10 cellular contexts compared by ENCODE assay signal in genomic region chr19:38057954-38058690, GRCh38.
DNase-seq lines count a peak whose midpoint lies in the region; ATAC-seq and TF ChIP-seq lines count a peak whose summit lies in the region.
"Had no signal": no experiment of that assay in that cellular context is flagged by ENCODE, and none has a peak within 500 bp of the region (broad histone marks: within the 10 kb centered on the region; RNA-seq: fewer than 3 reads in every experiment).

No MANE protein-coding gene starts in this region.

- no peak for TF ChIP-seq CTCF in brain (conservative IDR thresholded peaks at IDR 0.05)

- H3K4me1 Mint-ChIP-seq in brain: peaks cover 53% of the 10 kb centered on the region

- H3K4me1 ChIP-seq in trophoblast cell (ENCODE audit: control insufficient read depth in 1 of 2, insufficient read depth in 2 of 2, low read length in 2 of 2) (peaks cover 13 to 18% of the 10 kb centered on the region in 2 experiments), GM23248 (ENCODE audit: insufficient read depth) (peaks cover 12% of the 10 kb centered on the region)

- no CpG with 5 or more reads among the region's 11 CpGs for WGBS in trophoblast cell (ENCODE audit: extremely low coverage, insufficient coverage, insufficient read length)
- 77 to 82% methylated on average over 11 of the region's 11 CpGs for WGBS in GM23248 (ENCODE audit: low coverage in 1 of 2, low lambda C conversion rate in 2 of 2, missing lambda C conversion rate in 2 of 2), 2 experiments

- no peak overlapping the region for H3K4me3 Mint-ChIP-seq in brain
- H3K4me3 Mint-ChIP-seq: activated T-cell treated with anti-CD3 and anti-CD28 coated beads, Interleukin-2, amount 50 U/mL, for 4 hours had no signal

- peak; percentile 63 for DNase-seq in ELF-1 (ENCODE audit: low read depth, low spot score)
- peak; percentile 91 for DNase-seq in NCI-H2171 (lab: John Stamatoyannopoulos, UW)
- peak; percentile 58 to 68 for DNase-seq in trophoblast cell
- DNase-seq in GM23248: no peak
- no peak for DNase-seq in activated CD8-positive, alpha-beta memory T cell treated with anti-CD3 and anti-CD28 coated beads for 24 hours
- DNase-seq: activated T-cell treated with anti-CD3 and anti-CD28 coated beads, Interleukin-2, amount 50 U/mL, for 4 hours; NK-92 treated with Interleukin-12 subunit alpha and Interleukin-12 subunit beta, amount 100 ng/mL, for 24 hours had no signal

- no peak for ATAC-seq in HG02885 (IDR thresholded peaks at IDR 0.05; ENCODE audit: poor library complexity, unreplicated experiment)
- ATAC-seq in HG03565 (IDR thresholded peaks at IDR 0.05; ENCODE audit: unreplicated experiment): no peak
- ATAC-seq: activated T-cell treated with anti-CD3 and anti-CD28 coated beads, Interleukin-2, amount 50 U/mL, for 4 hours had no signal

- H3K27ac ChIP-seq in trophoblast cell (ENCODE audit: low read depth, low read length) (peak overlapping the region; percentile 36), GM23248 (no peak overlapping the region)

- no peaks in the 10 kb centered on the region for H3K36me3 ChIP-seq in trophoblast cell (ENCODE audit: control insufficient read depth in 1 of 2, insufficient read depth in 2 of 2, low read length in 2 of 2)
- no peaks in the 10 kb centered on the region for H3K36me3 ChIP-seq in GM23248 (ENCODE audit: low read depth)

- H3K18ac ChIP-seq in trophoblast cell (ENCODE audit: low read length): peak overlapping the region; percentile 37

- peak overlapping the region; percentile 4 for H4K8ac ChIP-seq in trophoblast cell (ENCODE audit: low read depth, low read length)

- peaks cover 8% of the 10 kb centered on the region for H3K79me1 ChIP-seq in trophoblast cell (ENCODE audit: low read length)

- H4K12ac ChIP-seq in trophoblast cell (ENCODE audit: low read depth, low read length): peak overlapping the region; percentile 22

- no peak overlapping the region for H2BK12ac ChIP-seq in trophoblast cell (ENCODE audit: low read length)

- H3K4ac ChIP-seq in trophoblast cell (ENCODE audit: low read depth, low read length): no peak overlapping the region

- no peaks in the 10 kb centered on the region for H3K27me3 Mint-ChIP-seq in brain

- peak overlapping the region; percentile 42 for H3K14ac ChIP-seq in trophoblast cell (ENCODE audit: low read length)

- H3K79me2 ChIP-seq in trophoblast cell (ENCODE audit: control insufficient read depth, insufficient read depth, low read length, poor library complexity): peaks cover 3% of the 10 kb centered on the region
- peaks cover 18% of the 10 kb centered on the region for H3K79me2 ChIP-seq in GM23248 (ENCODE audit: insufficient read depth)

- in situ Hi-C loops in GM23248 (cut with MboI): no loop called here

- no peaks in the 10 kb centered on the region for H3K36me3 Mint-ChIP-seq in brain

- H2AK5ac ChIP-seq in trophoblast cell (ENCODE audit: low read length): no peak overlapping the region

- no peak overlapping the region for H3K23ac ChIP-seq in trophoblast cell (ENCODE audit: low read length)

- no peaks in the 10 kb centered on the region for H4K20me1 ChIP-seq in GM23248 (ENCODE audit: insufficient read depth)

- peak overlapping the region in 3 of 5 experiments; percentile 58 to 77 (median 71) for H3K27ac Mint-ChIP-seq in brain

- H3K9me3 Mint-ChIP-seq in brain: no peaks in the 10 kb centered on the region
- H3K9me3 Mint-ChIP-seq: activated T-cell treated with anti-CD3 and anti-CD28 coated beads, Interleukin-2, amount 50 U/mL, for 4 hours had no signal

- H3K27me3 ChIP-seq in trophoblast cell (ENCODE audit: insufficient read depth, low read length) (no peaks in the 10 kb centered on the region), GM23248 (replicated peaks; ENCODE audit: insufficient read depth) (no peaks in the 10 kb centered on the region)

- no peaks in the 10 kb centered on the region; the same call in 1 of the 2 replicates for H3F3A ChIP-seq in GM23248 (ENCODE audit: insufficient read depth)

- no peak overlapping the region for H3K4me2 ChIP-seq in trophoblast cell (ENCODE audit: low read length)
- H3K4me2 ChIP-seq in GM23248 (ENCODE audit: unreplicated experiment): no peak overlapping the region

- H2BK5ac ChIP-seq in trophoblast cell (ENCODE audit: low read depth, low read length, poor library complexity): peak overlapping the region; percentile 22

- no peaks in the 10 kb centered on the region for H3K9me3 ChIP-seq in trophoblast cell (ENCODE audit: insufficient read depth, low read depth, low read length)
- H3K9me3 ChIP-seq in GM23248 (ENCODE audit: low read depth): no peaks in the 10 kb centered on the region

- H2BK120ac ChIP-seq in trophoblast cell (ENCODE audit: insufficient read depth, low read length, poor library complexity): no peak overlapping the region

- no peaks in the 10 kb centered on the region for H3K9me2 ChIP-seq in GM23248 (ENCODE audit: insufficient read depth)

- no peak overlapping the region for H3K4me3 ChIP-seq in trophoblast cell (ENCODE audit: low read depth, low read length)
- no peak overlapping the region for H3K4me3 ChIP-seq in GM23248

- no peak overlapping the region for H3K9ac ChIP-seq in trophoblast cell (ENCODE audit: low read length)
- no peak overlapping the region for H3K9ac ChIP-seq in GM23248

- H2AFZ ChIP-seq in trophoblast cell (ENCODE audit: insufficient read depth, low read length, poor library complexity): no peak overlapping the region
- no peak overlapping the region for H2AFZ ChIP-seq in GM23248

- H4K91ac ChIP-seq in trophoblast cell (ENCODE audit: low read depth, low read length): peak overlapping the region; percentile 26

Comparison
In these comparisons a context has a peak if more than half of its experiments do, and no peak if none do; other contexts are left out.
1. DNase-seq: peak in ELF-1 (single experiment), NCI-H2171 (single experiment) and trophoblast cell (2 of 2); none in GM23248 (single experiment) and activated CD8-positive, alpha-beta memory T cell treated with anti-CD3 and anti-CD28 coated beads for 24 hours (single experiment).